Comparison of ENCODE assay signal across 1 cellular context in the genomic region with DNA sequence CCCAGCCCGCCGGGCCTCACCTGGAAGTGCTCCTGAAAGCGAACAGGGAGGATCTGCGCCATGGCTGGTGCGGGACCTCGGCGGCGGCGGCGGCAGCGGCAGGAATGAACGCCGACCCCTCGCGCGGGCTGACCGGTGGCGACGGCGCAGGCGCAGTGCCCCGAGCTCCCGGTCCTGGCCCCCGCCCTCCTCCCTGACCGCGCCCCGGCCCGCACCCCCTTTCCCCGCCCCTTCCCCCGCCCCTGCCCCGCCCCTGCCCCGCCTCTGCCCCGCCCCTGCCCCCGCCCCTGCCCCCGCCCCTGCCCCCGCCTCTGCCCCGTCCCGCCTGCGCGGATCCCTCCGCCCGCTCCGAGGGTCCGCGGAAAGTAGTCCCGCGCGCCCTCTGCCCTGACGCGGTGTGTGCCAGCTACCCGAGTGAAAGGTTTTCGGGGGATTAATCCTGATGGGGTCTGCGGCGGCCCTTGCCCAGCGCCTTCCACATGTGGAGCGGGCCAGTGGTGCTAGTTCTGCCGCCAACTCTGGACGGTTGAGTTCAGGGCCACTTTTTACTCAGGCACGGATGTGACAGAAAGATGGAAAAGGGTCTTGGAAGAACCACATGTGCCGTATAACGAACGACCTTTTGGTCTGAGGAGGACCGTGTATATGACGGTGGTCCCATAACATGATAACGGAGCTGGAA.
TF ChIP-seq lines count a peak whose summit lies in the region.

Gene CLTCL1 (minus strand): TSS at position 140 of the 682 bp plus-strand sequence. CDS start 78 bp downstream, at position 62.

TF ChIP-seq in HepG2, 621 proteins besides CTCF, POLR2A, EP300 and RAD21 (continued from another document and continues in another):
- TF ChIP-seq ZHX2 (IDR thresholded peaks at IDR 0.05; ENCODE audit: low read depth) (no peak; the same call in 1 of the 2 replicates), ZHX2 (CRISPR knock-in tag; IDR thresholded peaks at IDR 0.05; ENCODE audit: borderline replicate concordance) (no peak), ZNF12 (CRISPR knock-in tag; IDR thresholded peaks at IDR 0.05) (no peak), SAP130 (CRISPR knock-in tag; IDR thresholded peaks at IDR 0.05; ENCODE audit: low read depth) (peak; percentile 69), RBM22 (optimal IDR thresholded peaks at IDR 0.05; ENCODE audit: low read length) (no peak), ZBED4 (CRISPR knock-in tag; IDR thresholded peaks at IDR 0.05; ENCODE audit: borderline replicate concordance) (no peak), ZBTB7B (CRISPR knock-in tag; IDR thresholded peaks at IDR 0.05) (peak; percentile 96), DDIT3 (CRISPR knock-in tag; IDR thresholded peaks at IDR 0.05) (no peak), ZNF777 (CRISPR knock-in tag; IDR thresholded peaks at IDR 0.05) (peak; percentile 46; the same call in 1 of the 2 replicates), GABPA (IDR thresholded peaks at IDR 0.05; ENCODE audit: low read depth, low read length) (no peak), GABPA (CRISPR knock-in tag; IDR thresholded peaks at IDR 0.05; ENCODE audit: low read depth) (no peak; the same call in 1 of the 2 replicates), ZSCAN30 (CRISPR knock-in tag; IDR thresholded peaks at IDR 0.05) (no peak), ZBTB39 (CRISPR knock-in tag; IDR thresholded peaks at IDR 0.05) (no peak), ZNF790 (CRISPR knock-in tag; IDR thresholded peaks at IDR 0.05; ENCODE audit: borderline replicate concordance) (no peak), NONO (IDR thresholded peaks at IDR 0.05) (no peak), NONO (CRISPR knock-in tag; conservative IDR thresholded peaks at IDR 0.05) (peak; percentile 59; the same call in 1 of the 2 replicates), NKX3-1 (CRISPR knock-in tag; IDR thresholded peaks at IDR 0.05) (0 out of 2 replicates have a peak, but pooled peaks have one; percentile 75), ZFP62 (CRISPR knock-in tag; IDR thresholded peaks at IDR 0.05) (peak; percentile 74; the same call in 1 of the 2 replicates), ZMYM4 (CRISPR knock-in tag; IDR thresholded peaks at IDR 0.05) (peak; percentile 75), NFRKB (IDR thresholded peaks at IDR 0.05) (no peak), ZNF460 (CRISPR knock-in tag; IDR thresholded peaks at IDR 0.05; ENCODE audit: borderline replicate concordance) (no peak), ZNF205 (CRISPR knock-in tag; IDR thresholded peaks at IDR 0.05) (peak; percentile 48; the same call in 1 of the 2 replicates), ZNF382 (CRISPR knock-in tag; IDR thresholded peaks at IDR 0.05; ENCODE audit: borderline replicate concordance) (no peak), FOXP1 (IDR thresholded peaks at IDR 0.05) (no peak), FOXP1 (CRISPR knock-in tag; IDR thresholded peaks at IDR 0.05) (no peak), HES4 (CRISPR knock-in tag; IDR thresholded peaks at IDR 0.05; ENCODE audit: borderline replicate concordance) (0 out of 2 replicates have a peak, but pooled peaks have one; percentile 37), HDAC6 (IDR thresholded peaks at IDR 0.05; ENCODE audit: low read depth, low read length) (no peak), ZEB1 (IDR thresholded peaks at IDR 0.05; ENCODE audit: insufficient replicate concordance, low read depth) (peak; percentile 20), ZNF17 (CRISPR knock-in tag; IDR thresholded peaks at IDR 0.05) (no peak), MED8 (CRISPR knock-in tag; IDR thresholded peaks at IDR 0.05; ENCODE audit: insufficient replicate concordance) (no peak), PPARG (CRISPR knock-in tag; conservative IDR thresholded peaks at IDR 0.05) (peak; percentile 31; the same call in 1 of the 2 replicates), DNMT1 (CRISPR knock-in tag; IDR thresholded peaks at IDR 0.05) (no peak; the same call in 1 of the 2 replicates), NFYC (CRISPR knock-in tag; IDR thresholded peaks at IDR 0.05) (no peak), ERF (CRISPR knock-in tag; IDR thresholded peaks at IDR 0.05) (no peak), BORCS8-MEF2B (CRISPR knock-in tag; IDR thresholded peaks at IDR 0.05) (0 out of 2 replicates have a peak, but pooled peaks have one; percentile 48), ZNF672 (CRISPR knock-in tag; IDR thresholded peaks at IDR 0.05) (peak; percentile 55; the same call in 1 of the 2 replicates), ZNF317 (CRISPR knock-in tag; IDR thresholded peaks at IDR 0.05) (no peak), ZNF441 (CRISPR knock-in tag; IDR thresholded peaks at IDR 0.05; ENCODE audit: borderline replicate concordance) (no peak)
- TF ChIP-seq, protein P1, sequence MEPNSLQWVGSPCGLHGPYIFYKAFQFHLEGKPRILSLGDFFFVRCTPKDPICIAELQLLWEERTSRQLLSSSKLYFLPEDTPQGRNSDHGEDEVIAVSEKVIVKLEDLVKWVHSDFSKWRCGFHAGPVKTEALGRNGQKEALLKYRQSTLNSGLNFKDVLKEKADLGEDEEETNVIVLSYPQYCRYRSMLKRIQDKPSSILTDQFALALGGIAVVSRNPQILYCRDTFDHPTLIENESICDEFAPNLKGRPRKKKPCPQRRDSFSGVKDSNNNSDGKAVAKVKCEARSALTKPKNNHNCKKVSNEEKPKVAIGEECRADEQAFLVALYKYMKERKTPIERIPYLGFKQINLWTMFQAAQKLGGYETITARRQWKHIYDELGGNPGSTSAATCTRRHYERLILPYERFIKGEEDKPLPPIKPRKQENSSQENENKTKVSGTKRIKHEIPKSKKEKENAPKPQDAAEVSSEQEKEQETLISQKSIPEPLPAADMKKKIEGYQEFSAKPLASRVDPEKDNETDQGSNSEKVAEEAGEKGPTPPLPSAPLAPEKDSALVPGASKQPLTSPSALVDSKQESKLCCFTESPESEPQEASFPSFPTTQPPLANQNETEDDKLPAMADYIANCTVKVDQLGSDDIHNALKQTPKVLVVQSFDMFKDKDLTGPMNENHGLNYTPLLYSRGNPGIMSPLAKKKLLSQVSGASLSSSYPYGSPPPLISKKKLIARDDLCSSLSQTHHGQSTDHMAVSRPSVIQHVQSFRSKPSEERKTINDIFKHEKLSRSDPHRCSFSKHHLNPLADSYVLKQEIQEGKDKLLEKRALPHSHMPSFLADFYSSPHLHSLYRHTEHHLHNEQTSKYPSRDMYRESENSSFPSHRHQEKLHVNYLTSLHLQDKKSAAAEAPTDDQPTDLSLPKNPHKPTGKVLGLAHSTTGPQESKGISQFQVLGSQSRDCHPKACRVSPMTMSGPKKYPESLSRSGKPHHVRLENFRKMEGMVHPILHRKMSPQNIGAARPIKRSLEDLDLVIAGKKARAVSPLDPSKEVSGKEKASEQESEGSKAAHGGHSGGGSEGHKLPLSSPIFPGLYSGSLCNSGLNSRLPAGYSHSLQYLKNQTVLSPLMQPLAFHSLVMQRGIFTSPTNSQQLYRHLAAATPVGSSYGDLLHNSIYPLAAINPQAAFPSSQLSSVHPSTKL (CRISPR knock-in tag; IDR thresholded peaks at IDR 0.05) = no peak
- TF ChIP-seq, protein P2, sequence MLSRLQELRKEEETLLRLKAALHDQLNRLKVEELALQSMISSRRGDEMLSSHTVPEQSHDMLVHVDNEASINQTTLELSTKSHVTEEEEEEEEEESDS (CRISPR knock-in tag; IDR thresholded peaks at IDR 0.05; ENCODE audit: borderline replicate concordance) = no peak
- TF ChIP-seq, protein P3, sequence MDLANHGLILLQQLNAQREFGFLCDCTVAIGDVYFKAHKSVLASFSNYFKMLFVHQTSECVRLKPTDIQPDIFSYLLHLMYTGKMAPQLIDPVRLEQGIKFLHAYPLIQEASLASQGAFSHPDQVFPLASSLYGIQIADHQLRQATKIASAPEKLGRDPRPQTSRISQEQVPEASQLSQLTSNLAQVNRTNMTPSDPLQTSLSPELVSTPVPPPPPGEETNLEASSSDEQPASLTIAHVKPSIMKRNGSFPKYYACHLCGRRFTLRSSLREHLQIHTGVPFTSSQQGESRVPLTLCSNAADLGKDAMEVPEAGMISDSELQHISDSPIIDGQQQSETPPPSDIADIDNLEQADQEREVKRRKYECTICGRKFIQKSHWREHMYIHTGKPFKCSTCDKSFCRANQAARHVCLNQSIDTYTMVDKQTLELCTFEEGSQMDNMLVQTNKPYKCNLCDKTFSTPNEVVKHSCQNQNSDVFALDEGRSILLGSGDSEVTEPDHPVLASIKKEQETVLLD (CRISPR knock-in tag; IDR thresholded peaks at IDR 0.05; ENCODE audit: low read depth) = peak; percentile 56; the same call in 1 of the 2 replicates
